ENCODE assay signal across 8 cellular contexts in genomic region chr11:27699242-27699925, GRCh38. TPM values are rescaled to one million over a fixed set of nuclear protein-coding genes. Genes with fewer than 3 reads are reported as not detected.
DNase-seq lines count a peak whose midpoint lies in the region; ATAC-seq and TF ChIP-seq lines count a peak whose summit lies in the region.

No MANE protein-coding gene starts in this region.

- no peaks in the 10 kb centered on the region for H3K36me3 ChIP-seq in sigmoid colon

- peak; percentile 13 for ATAC-seq in Right ventricle myocardium superior (ENCODE audit: poor library complexity)
- no peak for ATAC-seq in GM18909 (IDR thresholded peaks at IDR 0.05; ENCODE audit: poor library complexity, unreplicated experiment)
- no peak for ATAC-seq in HG03342 (IDR thresholded peaks at IDR 0.05; ENCODE audit: unreplicated experiment)

- no peak for TF ChIP-seq POLR2A in sigmoid colon (IDR thresholded peaks at IDR 0.05)

- H3K4me3 ChIP-seq in sigmoid colon: peak overlapping the region; percentile 34 to 57 (median 51)

- peaks cover 23 to 93% (median 57%) of the 10 kb centered on the region in 3 donors for H3K27me3 ChIP-seq in sigmoid colon

- intact Hi-C loops in Right ventricle myocardium superior (cut with DNase I) (loop anchor here (5.0 kb wide), 2 partner anchors 833 to 998 kb away; no protein-coding TSS in a partner anchor), sigmoid colon (cut with DNase I) (loop anchor here (2.0 to 5.0 kb wide), 3 partner anchors 998 to 1633 kb away; no protein-coding TSS in a partner anchor)

- no peaks in the 10 kb centered on the region for H3K9me3 ChIP-seq in sigmoid colon

- 2 to 3% methylated on average over 30 of the region's 30 CpGs for WGBS in sigmoid colon, 2 donors

- H3K4me1 ChIP-seq in sigmoid colon: peaks cover 3 to 38% (median 35%) of the 10 kb centered on the region in 4 donors

- TF ChIP-seq EP300 in sigmoid colon (IDR thresholded peaks at IDR 0.05): no peak

- H3K27ac ChIP-seq in sigmoid colon: peak overlapping the region in 1 of 4 donors; percentile 59

- DNase-seq in NCI-H1105 treated with DMSO at 0.1 percent for 48 hours (lab: John Stamatoyannopoulos, UW): peak; percentile 29
- DNase-seq in NCI-H1105 (lab: John Stamatoyannopoulos, UW): no peak
- peak; percentile 29 to 57 for DNase-seq in SW 1271 (lab: John Stamatoyannopoulos, UW)
- no peak for DNase-seq in Right ventricle myocardium superior
- no peak for DNase-seq in sigmoid colon
- no peak for DNase-seq in RPMI8226

- peak in 2 of 4 experiments; percentile 1 to 9 for TF ChIP-seq CTCF in sigmoid colon (IDR thresholded peaks at IDR 0.05)

RNA-seq across cellular contexts. Expression of gene BDNF, which starts 0.9 kb away (rescaled TPM):
- 4.0 TPM for total RNA-seq in Right ventricle myocardium superior
- total RNA-seq in sigmoid colon: 1 to 10 TPM in 2 of 4 donors, under 1 TPM in 2; 0.36 to 1.1 (median 0.79) TPM
- polyA plus RNA-seq in sigmoid colon: under 1 TPM in 1 of 3 donors, not detected in 2; 0.10 TPM

Comparison
In these comparisons a context has a peak if more than half of its experiments do, and no peak if none do; other contexts are left out.
1. DNase-seq: peak in NCI-H1105 treated with DMSO at 0.1 percent for 48 hours (single experiment) and SW 1271 (2 of 2); none in NCI-H1105 (single experiment), Right ventricle myocardium superior (single experiment), sigmoid colon (single experiment) and RPMI8226 (single experiment).